10 cellular contexts compared by ENCODE assay signal in the genomic region with DNA sequence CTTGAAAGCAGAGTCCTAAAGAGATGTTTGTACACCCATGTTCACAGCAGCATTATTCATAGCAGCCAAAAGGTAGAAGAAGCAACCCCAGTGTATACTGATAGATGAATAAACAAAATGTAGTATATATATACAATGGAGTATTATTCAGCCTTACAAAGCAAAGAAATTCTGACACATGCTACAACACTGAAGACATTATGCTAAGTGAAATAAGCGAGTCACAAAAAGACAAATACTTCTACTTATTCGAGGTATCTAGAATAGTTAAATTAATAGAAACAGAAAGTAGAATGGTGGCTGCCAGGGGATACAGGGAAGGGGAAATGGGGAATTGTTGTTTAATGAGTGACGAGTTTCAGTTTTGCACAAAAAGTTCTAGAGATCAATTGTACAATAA. TPM values are rescaled to one million over a fixed set of nuclear protein-coding genes. Genes with fewer than 3 reads are reported as not detected.
DNase-seq lines count a peak whose midpoint lies in the region; ATAC-seq and TF ChIP-seq lines count a peak whose summit lies in the region.
"Had no signal": no experiment of that assay in that cellular context is flagged by ENCODE, and none has a peak within 500 bp of the region (broad histone marks: within the 10 kb centered on the region; RNA-seq: fewer than 3 reads in every experiment).

No MANE protein-coding gene starts in this region.

- ATAC-seq in GM19372 (IDR thresholded peaks at IDR 0.05; ENCODE audit: low read depth, unreplicated experiment), result peak; percentile 64
- ATAC-seq in HG03064 (IDR thresholded peaks at IDR 0.05; ENCODE audit: low read depth, unreplicated experiment), result peak; percentile 78

- intact Hi-C loops in Caco-2 (cut with micrococcal nuclease; ENCODE audit: unreplicated experiment), result no loop called here

- H3K4me3 Mint-ChIP-seq in Caco-2 (ENCODE audit: unreplicated experiment), result no peak overlapping the region

- no peaks in the 10 kb centered on the region for H3K36me3 ChIP-seq in Caco-2 (ENCODE audit: control insufficient read depth, insufficient read depth, low read length)

- no peaks in the 10 kb centered on the region for H3K27me3 Mint-ChIP-seq in Caco-2 (ENCODE audit: insufficient read depth, unreplicated experiment)

- peaks cover 3% of the 10 kb centered on the region for H3K4me1 Mint-ChIP-seq in Caco-2 (ENCODE audit: low read depth, unreplicated experiment)

- CTCF ChIA-PET in Caco-2 (lab: Charles Lee), result no interaction called here

- no peaks in the 10 kb centered on the region for H3K4me1 ChIP-seq in Caco-2
- H3K4me1 ChIP-seq: ascending aorta had no signal

- TF ChIP-seq CTCF in Caco-2 (IDR thresholded peaks at IDR 0.05; ENCODE audit: insufficient read depth in 1 of 2, low read depth in 1 of 2, low read length in 1 of 2, severe bottlenecking in 1 of 2, unreplicated experiment in 1 of 2) (no peak), WI38 (IDR thresholded peaks at IDR 0.05; ENCODE audit: low read depth, low read length) (no peak)

- no peaks in the 10 kb centered on the region for H3K9me3 ChIP-seq in Caco-2
- H3K9me3 ChIP-seq: ascending aorta had no signal

- H3K4me3 ChIP-seq in Caco-2 (ENCODE audit: low read depth, low read length) (no peak overlapping the region), WI38 (ENCODE audit: low read depth, low read length) (0 out of 2 replicates have a peak overlapping the region, but pooled peaks have one; percentile 14)
- H3K4me3 ChIP-seq: ascending aorta had no signal

- peaks cover 13% of the 10 kb centered on the region for H3K36me3 Mint-ChIP-seq in Caco-2 (ENCODE audit: insufficient read depth, unreplicated experiment)

- POLR2A ChIA-PET in Caco-2 (lab: Charles Lee), result no interaction called here

- no peak for DNase-seq in Caco-2
- DNase-seq in NCI-H146 treated with DMSO at 0.1 percent for 48 hours (lab: John Stamatoyannopoulos, UW; ENCODE audit: unreplicated experiment), result no peak
- no peak for DNase-seq in OCI-M2 (lab: John Stamatoyannopoulos, UW; ENCODE audit: unreplicated experiment)
- no peak for DNase-seq in AG08396 (ENCODE audit: low spot score)
- DNase-seq in DMS114 treated with DMSO at 0.1 percent for 48 hours (lab: John Stamatoyannopoulos, UW; ENCODE audit: unreplicated experiment), result no peak
- DNase-seq: activated CD8-positive, alpha-beta memory T cell treated with anti-CD3 and anti-CD28 coated beads for 24 hours had no signal

- H3K27ac Mint-ChIP-seq in Caco-2 (ENCODE audit: unreplicated experiment), result no peak overlapping the region

- TSS peak; percentile 6 for BruUV-seq in Caco-2 (replicated peaks; lab: Mats Ljungman, UMichigan)

- no peaks in the 10 kb centered on the region for H3K27me3 ChIP-seq in Caco-2 (replicated peaks; ENCODE audit: control insufficient read depth, insufficient read depth, low read length)
- H3K27me3 ChIP-seq: ascending aorta had no signal

- H3K9me3 Mint-ChIP-seq in Caco-2 (ENCODE audit: unreplicated experiment), result no peaks in the 10 kb centered on the region

RNA-seq across cellular contexts. Expression of a gene that starts 23.5 kb away (rescaled TPM):
- total RNA-seq in Caco-2 (2022), result 45.9 and 46.9 TPM in 2 replicates
